8 cellular contexts compared by ENCODE assay signal in genomic region chr6:78867020-78867369, GRCh38. TPM values are rescaled to one million over a fixed set of nuclear protein-coding genes. Genes with fewer than 3 reads are reported as not detected.
DNase-seq lines count a peak whose midpoint lies in the region; ATAC-seq and TF ChIP-seq lines count a peak whose summit lies in the region.

No MANE protein-coding gene starts in this region.

- H4K20me1 ChIP-seq in hepatocyte (ENCODE audit: insufficient read depth, poor library complexity, severe bottlenecking) = no peaks in the 10 kb centered on the region

- H3K4me3 Mint-ChIP-seq in activated CD8-positive, alpha-beta memory T cell treated with anti-CD3 and anti-CD28 coated beads, Interleukin-2, amount 10 ng/mL, durations not matched to agents 7 days and 5 days = peak overlapping the region; percentile 94
- H3K4me3 Mint-ChIP-seq in activated CD4-positive, alpha-beta memory T cell treated with anti-CD3 and anti-CD28 coated beads, Interleukin-2, amount 10 ng/mL, durations not matched to agents 7 days and 5 days = peak overlapping the region; percentile 90
- H3K4me3 Mint-ChIP-seq in stimulated activated effector memory CD8-positive, alpha-beta T cell treated with anti-CD3 and anti-CD28 coated beads, Interleukin-12 subunit alpha, Interleukin-12 subunit beta, amount 100 ng/mL, for 72 hours = peak overlapping the region; percentile 98

- H3K4me1 ChIP-seq in hepatocyte (ENCODE audit: insufficient read depth) = no peaks in the 10 kb centered on the region

- ATAC-seq in activated CD8-positive, alpha-beta memory T cell treated with anti-CD3 and anti-CD28 coated beads, Interleukin-2, amount 10 ng/mL, durations not matched to agents 7 days and 5 days = peak; percentile 56
- peak; percentile 21 for ATAC-seq in HG03060 (IDR thresholded peaks at IDR 0.05; ENCODE audit: low read depth, unreplicated experiment)
- ATAC-seq in stimulated activated effector memory CD8-positive, alpha-beta T cell treated with anti-CD3 and anti-CD28 coated beads, Interleukin-12 subunit alpha, Interleukin-12 subunit beta, amount 100 ng/mL, for 72 hours = peak; percentile 65

- H3K27me3 ChIP-seq in hepatocyte = no peaks in the 10 kb centered on the region

- H3K4me3 ChIP-seq in hepatocyte = peak overlapping the region; percentile 78

- no peaks in the 10 kb centered on the region for H3K36me3 Mint-ChIP-seq in activated CD8-positive, alpha-beta memory T cell treated with anti-CD3 and anti-CD28 coated beads, Interleukin-2, amount 10 ng/mL, durations not matched to agents 7 days and 5 days
- H3K36me3 Mint-ChIP-seq in activated CD4-positive, alpha-beta memory T cell treated with anti-CD3 and anti-CD28 coated beads, Interleukin-2, amount 10 ng/mL, durations not matched to agents 7 days and 5 days (ENCODE audit: low read depth) = peaks cover 4% of the 10 kb centered on the region
- peaks cover 8% of the 10 kb centered on the region for H3K36me3 Mint-ChIP-seq in stimulated activated effector memory CD8-positive, alpha-beta T cell treated with anti-CD3 and anti-CD28 coated beads, Interleukin-12 subunit alpha, Interleukin-12 subunit beta, amount 100 ng/mL, for 72 hours

- H3K4me2 ChIP-seq in hepatocyte = peak overlapping the region; percentile 74

- WGBS in hepatocyte (ENCODE audit: low lambda C conversion rate, missing lambda C conversion rate) = 24% methylated on average over 13 of the region's 13 CpGs

- CTCF ChIA-PET in activated CD8-positive, alpha-beta memory T cell treated with anti-CD3 and anti-CD28 coated beads, Interleukin-2, amount 10 ng/mL, durations not matched to agents 7 days and 5 days (lab: Charles Lee) = interaction anchor here (1.1 kb wide), 1 partner anchor 14 kb away, joined by 3 read pairs; no protein-coding TSS in a partner anchor
- CTCF ChIA-PET in activated CD4-positive, alpha-beta memory T cell treated with anti-CD3 and anti-CD28 coated beads, Interleukin-2, amount 10 ng/mL, durations not matched to agents 7 days and 5 days (lab: Charles Lee) = interaction anchor here (1.0 to 1.6 kb wide), 2 partner anchors 9 to 18 kb away, joined by 4 read pairs; no protein-coding TSS in a partner anchor

- no peaks in the 10 kb centered on the region for H3K9me2 ChIP-seq in hepatocyte (replicated peaks; ENCODE audit: insufficient read depth)

- H3K9me3 Mint-ChIP-seq in activated CD8-positive, alpha-beta memory T cell treated with anti-CD3 and anti-CD28 coated beads, Interleukin-2, amount 10 ng/mL, durations not matched to agents 7 days and 5 days (ENCODE audit: low read depth) = no peaks in the 10 kb centered on the region
- H3K9me3 Mint-ChIP-seq in activated CD4-positive, alpha-beta memory T cell treated with anti-CD3 and anti-CD28 coated beads, Interleukin-2, amount 10 ng/mL, durations not matched to agents 7 days and 5 days = no peaks in the 10 kb centered on the region
- H3K9me3 Mint-ChIP-seq in stimulated activated effector memory CD8-positive, alpha-beta T cell treated with anti-CD3 and anti-CD28 coated beads, Interleukin-12 subunit alpha, Interleukin-12 subunit beta, amount 100 ng/mL, for 72 hours = no peaks in the 10 kb centered on the region

- no peaks in the 10 kb centered on the region for H3K27me3 Mint-ChIP-seq in activated CD8-positive, alpha-beta memory T cell treated with anti-CD3 and anti-CD28 coated beads, Interleukin-2, amount 10 ng/mL, durations not matched to agents 7 days and 5 days
- no peaks in the 10 kb centered on the region for H3K27me3 Mint-ChIP-seq in activated CD4-positive, alpha-beta memory T cell treated with anti-CD3 and anti-CD28 coated beads, Interleukin-2, amount 10 ng/mL, durations not matched to agents 7 days and 5 days

- POLR2A ChIA-PET in activated CD4-positive, alpha-beta memory T cell treated with anti-CD3 and anti-CD28 coated beads, Interleukin-2, amount 10 ng/mL, durations not matched to agents 7 days and 5 days (lab: Charles Lee) = interaction anchor here (1.1 to 2.3 kb wide), 4 partner anchors 14 to 211 kb away, joined by 4 to 14 read pairs (median 7); partner anchors contain the start of gene PHIP

- peaks cover 20% of the 10 kb centered on the region for H3K4me1 Mint-ChIP-seq in activated CD8-positive, alpha-beta memory T cell treated with anti-CD3 and anti-CD28 coated beads, Interleukin-2, amount 10 ng/mL, durations not matched to agents 7 days and 5 days
- peaks cover 31% of the 10 kb centered on the region for H3K4me1 Mint-ChIP-seq in activated CD4-positive, alpha-beta memory T cell treated with anti-CD3 and anti-CD28 coated beads, Interleukin-2, amount 10 ng/mL, durations not matched to agents 7 days and 5 days
- peaks cover 9% of the 10 kb centered on the region for H3K4me1 Mint-ChIP-seq in stimulated activated effector memory CD8-positive, alpha-beta T cell treated with anti-CD3 and anti-CD28 coated beads, Interleukin-12 subunit alpha, Interleukin-12 subunit beta, amount 100 ng/mL, for 72 hours

- H3K36me3 ChIP-seq in hepatocyte (replicated peaks; ENCODE audit: insufficient read depth, low read depth) = no peaks in the 10 kb centered on the region

- no peak for TF ChIP-seq CTCF in hepatocyte (IDR thresholded peaks at IDR 0.05; ENCODE audit: poor library complexity)

- peak overlapping the region; percentile 99 for H2AFZ ChIP-seq in hepatocyte

- DNase-seq in activated CD8-positive, alpha-beta memory T cell treated with anti-CD3 and anti-CD28 coated beads, Interleukin-2, amount 10 ng/mL, durations not matched to agents 7 days and 5 days = no peak
- no peak for DNase-seq in activated CD8-positive, alpha-beta memory T cell treated with anti-CD3 and anti-CD28 coated beads for 24 hours
- no peak for DNase-seq in activated CD4-positive, alpha-beta memory T cell treated with anti-CD3 and anti-CD28 coated beads, Interleukin-2, amount 10 ng/mL, durations not matched to agents 7 days and 5 days
- DNase-seq in hepatocyte (ENCODE audit: low spot score) (no peak), DMS79 (lab: John Stamatoyannopoulos, UW) (no peak), NCI-H2107 treated with DMSO at 0.1 percent for 48 hours (lab: John Stamatoyannopoulos, UW; ENCODE audit: unreplicated experiment) (no peak)
- DNase-seq in stimulated activated effector memory CD8-positive, alpha-beta T cell treated with anti-CD3 and anti-CD28 coated beads, Interleukin-12 subunit alpha, Interleukin-12 subunit beta, amount 100 ng/mL, for 72 hours (ENCODE audit: low spot score in 2 of 2) = no peak

- H3K27ac ChIP-seq in hepatocyte = peak overlapping the region; percentile 77

- no peaks in the 10 kb centered on the region for H3K9me3 ChIP-seq in hepatocyte (ENCODE audit: low read depth)

- H3K27ac Mint-ChIP-seq in activated CD8-positive, alpha-beta memory T cell treated with anti-CD3 and anti-CD28 coated beads, Interleukin-2, amount 10 ng/mL, durations not matched to agents 7 days and 5 days = peak overlapping the region; percentile 95
- peak overlapping the region; percentile 81 for H3K27ac Mint-ChIP-seq in activated CD4-positive, alpha-beta memory T cell treated with anti-CD3 and anti-CD28 coated beads, Interleukin-2, amount 10 ng/mL, durations not matched to agents 7 days and 5 days
- peak overlapping the region; percentile 93 for H3K27ac Mint-ChIP-seq in stimulated activated effector memory CD8-positive, alpha-beta T cell treated with anti-CD3 and anti-CD28 coated beads, Interleukin-12 subunit alpha, Interleukin-12 subunit beta, amount 100 ng/mL, for 72 hours

- H3K79me2 ChIP-seq in hepatocyte = peaks cover 9% of the 10 kb centered on the region

RNA-seq across cellular contexts. Expression of gene IRAK1BP1, which starts 0.4 kb away (rescaled TPM):
- total RNA-seq in activated CD8-positive, alpha-beta memory T cell treated with anti-CD3 and anti-CD28 coated beads, Interleukin-2, amount 10 ng/mL, durations not matched to agents 7 days and 5 days = 1 to 10 TPM; 2.6 to 3.0 TPM
- 1 to 10 TPM; 1.9 to 2.1 TPM for total RNA-seq in activated CD4-positive, alpha-beta memory T cell treated with anti-CD3 and anti-CD28 coated beads, Interleukin-2, amount 10 ng/mL, durations not matched to agents 7 days and 5 days
- total RNA-seq in hepatocyte = 4.3 and 4.7 TPM in 2 replicates
- polyA plus RNA-seq in hepatocyte = 1.9 and 2.7 TPM in 2 replicates
